Comparison of ENCODE assay signal across 11 cellular contexts in the genomic region with DNA sequence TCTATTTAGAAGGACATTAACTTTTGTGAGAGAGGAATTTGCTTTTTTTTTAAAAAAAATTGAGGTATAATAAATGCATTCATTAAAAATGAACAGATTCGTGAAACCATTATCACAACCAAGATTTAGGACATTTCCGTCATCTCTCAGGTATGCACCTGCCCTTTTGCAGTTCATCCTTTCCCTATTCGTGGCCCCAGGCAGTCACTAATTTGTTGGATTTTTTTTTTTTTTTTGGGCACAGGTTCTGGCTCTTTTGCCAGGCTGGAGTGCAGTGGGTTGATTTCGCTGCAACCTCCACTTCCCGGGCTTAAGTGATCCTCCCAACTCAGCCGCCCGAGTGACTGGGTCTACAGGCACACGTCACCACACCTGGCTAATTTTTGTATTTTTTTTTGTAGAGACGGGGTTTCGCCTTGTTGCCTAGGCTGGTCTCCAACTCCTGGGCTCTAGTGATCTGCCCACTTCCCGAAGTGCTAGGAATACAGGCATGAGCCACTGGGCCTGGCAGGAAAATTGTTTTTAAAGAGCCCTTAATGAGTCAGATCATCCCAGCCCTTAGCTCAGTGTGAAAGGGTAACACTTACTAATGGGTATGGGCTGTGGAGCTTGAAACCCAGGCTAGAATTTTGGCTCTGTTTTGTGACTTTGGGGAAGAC. TPM values are rescaled to one million over a fixed set of nuclear protein-coding genes. Genes with fewer than 3 reads are reported as not detected.
DNase-seq lines count a peak whose midpoint lies in the region; ATAC-seq and TF ChIP-seq lines count a peak whose summit lies in the region.
"Had no signal": no experiment of that assay in that cellular context is flagged by ENCODE, and none has a peak within 500 bp of the region (broad histone marks: within the 10 kb centered on the region; RNA-seq: fewer than 3 reads in every experiment).

No MANE protein-coding gene starts in this region.

- ATAC-seq in CD4-positive, CD25-positive, alpha-beta regulatory T cell (ENCODE audit: low read depth in 2 of 2), result no peak
- ATAC-seq in mucosa of descending colon, result peak; percentile 44
- no peak for ATAC-seq in activated T-cell treated with anti-CD3 and anti-CD28 coated beads, Interleukin-2, amount 50 U/mL, for 4 hours
- ATAC-seq: SK-N-SH treated with all-trans-retinoic acid at 6 μM for 48 hours had no signal

- H3K27ac Mint-ChIP-seq in CD4-positive, CD25-positive, alpha-beta regulatory T cell, result no peak overlapping the region

- intact Hi-C loops in mucosa of descending colon (cut with DNase I, micrococcal nuclease), result no loop called here

- TF ChIP-seq CTCF in mucosa of descending colon (IDR thresholded peaks at IDR 0.05), result no peak

- H3K9me3 ChIP-seq in CD4-positive, CD25-positive, alpha-beta regulatory T cell (ENCODE audit: control insufficient read depth in 2 of 2, low read length in 2 of 2), result no peaks in the 10 kb centered on the region
- no peaks in the 10 kb centered on the region for H3K9me3 ChIP-seq in mucosa of descending colon

- peaks cover 15% of the 10 kb centered on the region for H3K36me3 Mint-ChIP-seq in CD4-positive, CD25-positive, alpha-beta regulatory T cell
- no peaks in the 10 kb centered on the region for H3K36me3 Mint-ChIP-seq in activated T-cell treated with anti-CD3 and anti-CD28 coated beads, Interleukin-2, amount 50 U/mL, for 4 hours (ENCODE audit: insufficient read depth)

- H3K27ac ChIP-seq in CD4-positive, CD25-positive, alpha-beta regulatory T cell (ENCODE audit: insufficient read depth, low read length, poor library complexity, severe bottlenecking), result no peak overlapping the region

- H3K4me3 ChIP-seq in CD4-positive, CD25-positive, alpha-beta regulatory T cell (ENCODE audit: low read depth, low read length), result no peak overlapping the region
- H3K4me3 ChIP-seq in mucosa of descending colon (no peak overlapping the region), H7 (ENCODE audit: insufficient read depth, low read depth, low read length) (no peak overlapping the region)

- H3K9me3 Mint-ChIP-seq in CD4-positive, CD25-positive, alpha-beta regulatory T cell, result no peaks in the 10 kb centered on the region
- H3K9me3 Mint-ChIP-seq in activated T-cell treated with anti-CD3 and anti-CD28 coated beads, Interleukin-2, amount 50 U/mL, for 4 hours, result no peaks in the 10 kb centered on the region

- H3K4me3 Mint-ChIP-seq in CD4-positive, CD25-positive, alpha-beta regulatory T cell, result peak overlapping the region in 3 of 4 donors; percentile 15 to 46 (median 15)
- no peak overlapping the region for H3K4me3 Mint-ChIP-seq in activated T-cell treated with anti-CD3 and anti-CD28 coated beads, Interleukin-2, amount 50 U/mL, for 4 hours

- H3K36me3 ChIP-seq in CD4-positive, CD25-positive, alpha-beta regulatory T cell (ENCODE audit: control insufficient read depth, insufficient read depth, low read length), result peaks cover 11% of the 10 kb centered on the region
- no peaks in the 10 kb centered on the region for H3K36me3 ChIP-seq in mucosa of descending colon (ENCODE audit: low read depth)
- H3K36me3 ChIP-seq in H7 (replicated peaks; ENCODE audit: control insufficient read depth, insufficient read depth, low read length), result no peaks in the 10 kb centered on the region

- peaks cover 39 to 86% (median 65%) of the 10 kb centered on the region in 4 donors for H3K4me1 Mint-ChIP-seq in CD4-positive, CD25-positive, alpha-beta regulatory T cell
- peaks cover 68% of the 10 kb centered on the region for H3K4me1 Mint-ChIP-seq in activated T-cell treated with anti-CD3 and anti-CD28 coated beads, Interleukin-2, amount 50 U/mL, for 4 hours (ENCODE audit: low read depth)

- no peak for DNase-seq in CD4-positive, CD25-positive, alpha-beta regulatory T cell
- DNase-seq in M059J (ENCODE audit: low read depth) (peak; percentile 81), dermis blood vessel endothelial cell (peak; percentile 51), mucosa of descending colon (no peak), midbrain (lab: John Stamatoyannopoulos, UW) (no peak), H7 (no peak)
- no peak for DNase-seq in activated T-cell treated with anti-CD3 and anti-CD28 coated beads, Interleukin-2, amount 50 U/mL, for 4 hours
- no peak for DNase-seq in activated CD4-positive, alpha-beta T cell treated with anti-CD3 and anti-CD28 coated beads, Interleukin-2, amount 50 U/mL, for 4 hours
- DNase-seq: activated CD4-positive, alpha-beta T cell treated with anti-CD3 and anti-CD28 coated beads, Interleukin-2, amount 50 U/mL, for 48 hours; posterior cingulate gyrus had no signal

- no peaks in the 10 kb centered on the region for H3K27me3 Mint-ChIP-seq in CD4-positive, CD25-positive, alpha-beta regulatory T cell
- no peaks in the 10 kb centered on the region for H3K27me3 Mint-ChIP-seq in activated T-cell treated with anti-CD3 and anti-CD28 coated beads, Interleukin-2, amount 50 U/mL, for 4 hours (ENCODE audit: low read depth)

- H3K4me1 ChIP-seq in CD4-positive, CD25-positive, alpha-beta regulatory T cell (ENCODE audit: control insufficient read depth, insufficient read depth, low read length, poor library complexity, severe bottlenecking), result peaks cover 56% of the 10 kb centered on the region
- H3K4me1 ChIP-seq in mucosa of descending colon (ENCODE audit: low read depth), result peaks cover 21% of the 10 kb centered on the region

- H3K27me3 ChIP-seq in CD4-positive, CD25-positive, alpha-beta regulatory T cell (ENCODE audit: control insufficient read depth, insufficient read depth, low read length), result no peaks in the 10 kb centered on the region
- no peaks in the 10 kb centered on the region for H3K27me3 ChIP-seq in H7 (ENCODE audit: control insufficient read depth, insufficient read depth, low read length)

RNA-seq across cellular contexts. Expression of gene PHF3, which starts 9.2 kb away (rescaled TPM):
- 103 TPM for total RNA-seq in CD4-positive, CD25-positive, alpha-beta regulatory T cell
- 10 to 100 TPM; 19.4 to 30.1 (median 21.2) TPM for polyA plus RNA-seq in CD4-positive, CD25-positive, alpha-beta regulatory T cell
- total RNA-seq in M059J (2014; rRNA removed; shearing (Covaris generic)), result 29.7 and 41.9 TPM in 2 replicates
- total RNA-seq in dermis blood vessel endothelial cell (53.4 and 67.9 TPM in 2 replicates), mucosa of descending colon (10 to 100 TPM; 49.7 to 78.0 (median 75.8) TPM)
- 10 to 100 TPM; 27.7 to 30.5 (median 28.9) TPM for total RNA-seq in activated T-cell treated with anti-CD3 and anti-CD28 coated beads, Interleukin-2, amount 50 U/mL, for 4 hours
- 35.5 and 54.5 TPM in 2 replicates for total RNA-seq in H7 (2014; rRNA removed; shearing (Covaris generic))

Comparison
In these comparisons a context has a peak if more than half of its experiments do, and no peak if none do; other contexts are left out.
1. DNase-seq: peak in M059J (single experiment) and dermis blood vessel endothelial cell (single experiment); none in CD4-positive, CD25-positive, alpha-beta regulatory T cell (0 of 3), mucosa of descending colon (0 of 3), activated T-cell treated with anti-CD3 and anti-CD28 coated beads, Interleukin-2, amount 50 U/mL, for 4 hours (single experiment), midbrain (single experiment), H7 (single experiment) and activated CD4-positive, alpha-beta T cell treated with anti-CD3 and anti-CD28 coated beads, Interleukin-2, amount 50 U/mL, for 4 hours (0 of 2).